1 cellular context compared by ENCODE assay signal in genomic region chr1:119632836-119633235, GRCh38.
TF ChIP-seq lines count a peak whose summit lies in the region.

No MANE protein-coding gene starts in this region.

TF ChIP-seq in endothelial cell of umbilical vein, 7 proteins besides CTCF, POLR2A, EP300 and RAD21:
- no peak for TF ChIP-seq MYC (IDR thresholded peaks at IDR 0.05; ENCODE audit: low read depth, low read length)
- TF ChIP-seq EZH2 (IDR thresholded peaks at IDR 0.05; ENCODE audit: borderline replicate concordance, low read depth, low read length, severe bottlenecking) = no peak
- TF ChIP-seq GATA2 (IDR thresholded peaks at IDR 0.05; ENCODE audit: insufficient read depth, insufficient read length, low read depth, low read length) = no peak
- TF ChIP-seq POLR2AphosphoS5 (IDR thresholded peaks at IDR 0.05; ENCODE audit: insufficient read depth, low read depth, low read length) = no peak
- TF ChIP-seq JUN (IDR thresholded peaks at IDR 0.05; ENCODE audit: borderline replicate concordance, insufficient read depth, insufficient read length, low read depth) = no peak
- TF ChIP-seq, protein P1, sequence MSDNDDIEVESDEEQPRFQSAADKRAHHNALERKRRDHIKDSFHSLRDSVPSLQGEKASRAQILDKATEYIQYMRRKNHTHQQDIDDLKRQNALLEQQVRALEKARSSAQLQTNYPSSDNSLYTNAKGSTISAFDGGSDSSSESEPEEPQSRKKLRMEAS (IDR thresholded peaks at IDR 0.05; ENCODE audit: insufficient read depth, insufficient read length) = no peak
- TF ChIP-seq FOS (IDR thresholded peaks at IDR 0.05; ENCODE audit: borderline replicate concordance, insufficient read depth, low read length) = no peak
